8 cellular contexts compared by ENCODE assay signal in genomic region chr1:1157914-1158710, GRCh38. TPM values are rescaled to one million over a fixed set of nuclear protein-coding genes. Genes with fewer than 3 reads are reported as not detected.
DNase-seq lines count a peak whose midpoint lies in the region; ATAC-seq, FAIRE-seq and TF ChIP-seq lines count a peak whose summit lies in the region.

No MANE protein-coding gene starts in this region.

- peak overlapping the region; percentile 51 for H3K4me3 Mint-ChIP-seq in progenitor cell of endocrine pancreas (ENCODE audit: low read depth)

- DNase-seq in CD1c-positive myeloid dendritic cell (ENCODE audit: extremely low spot score) (peak; percentile 31), NOMO-1 treated with DMSO at 0.1 percent for 48 hours (lab: John Stamatoyannopoulos, UW; ENCODE audit: unreplicated experiment) (peak; percentile 34), anterior cingulate cortex (lab: John Stamatoyannopoulos, UW) (peak in 55 of 58 donors; percentile 35 to 89 (median 75)), right cardiac atrium (peak; percentile 77 to 89 (median 88)), progenitor cell of endocrine pancreas (ENCODE audit: low spot score, unreplicated experiment) (peak; percentile 64), HTR-8/SVneo (ENCODE audit: insufficient read length, low spot score) (no peak)
- DNase-seq in stimulated activated CD4-positive, alpha-beta T cell treated with anti-CD3 and anti-CD28 coated beads, Interleukin-12 subunit alpha, Interleukin-12 subunit beta, amount 100 ng/mL, for 4 hours: no peak

- no peak for FAIRE-seq in HTR-8/SVneo (lab: Jason Lieb, UNC)

- no peaks in the 10 kb centered on the region for H3K27me3 ChIP-seq in right cardiac atrium (ENCODE audit: control insufficient read depth, insufficient read depth)

- H3K36me3 Mint-ChIP-seq in progenitor cell of endocrine pancreas (ENCODE audit: insufficient read depth): peaks cover 3% of the 10 kb centered on the region

- no peaks in the 10 kb centered on the region for H3K4me1 ChIP-seq in right cardiac atrium (ENCODE audit: control insufficient read depth, insufficient read depth, low read length)

- H3K27ac Mint-ChIP-seq in progenitor cell of endocrine pancreas: peak overlapping the region; percentile 87

- H3K4me1 Mint-ChIP-seq in progenitor cell of endocrine pancreas (ENCODE audit: low read depth): peaks cover 1% of the 10 kb centered on the region

- no peaks in the 10 kb centered on the region for H3K9me3 ChIP-seq in right cardiac atrium (ENCODE audit: control insufficient read depth, low read length)

- peaks cover 4% of the 10 kb centered on the region for H3K27me3 Mint-ChIP-seq in progenitor cell of endocrine pancreas

- peak; percentile 5 for TF ChIP-seq CTCF in progenitor cell of endocrine pancreas (IDR thresholded peaks at IDR 0.05; ENCODE audit: unreplicated experiment)

- H3K27ac ChIP-seq in right cardiac atrium (ENCODE audit: low read length): peak overlapping the region; percentile 98

- ATAC-seq in GM21447 (IDR thresholded peaks at IDR 0.05; ENCODE audit: unreplicated experiment) (peak; percentile 37), right cardiac atrium (peak; percentile 63 to 72)

- 8% methylated on average over 46 of the region's 46 CpGs for WGBS in right cardiac atrium

- peak overlapping the region; percentile 71 for H3K4me3 ChIP-seq in right cardiac atrium (ENCODE audit: low read length)

- intact Hi-C loops in right cardiac atrium (cut with DNase I): no loop called here

- peaks cover 8% of the 10 kb centered on the region for H3K9me3 Mint-ChIP-seq in progenitor cell of endocrine pancreas (ENCODE audit: low read depth)

RNA-seq across cellular contexts. Expression of gene TTLL10, which starts 15.6 kb away (rescaled TPM):
- total RNA-seq in right cardiac atrium (not detected), progenitor cell of endocrine pancreas (5.0 and 5.5 TPM in 2 replicates)
- 0.09 TPM for polyA plus RNA-seq in right cardiac atrium

RNA-seq across cellular contexts. Expression of gene C1orf159, which starts 42.2 kb away (rescaled TPM):
- total RNA-seq in right cardiac atrium: 1 to 10 TPM; 4.9 to 5.6 (median 5.4) TPM
- 6.8 TPM for polyA plus RNA-seq in right cardiac atrium
- 21.3 and 23.2 TPM in 2 replicates for total RNA-seq in progenitor cell of endocrine pancreas

RNA-seq across cellular contexts. Expression of gene TNFRSF18, which starts 48.3 kb away (rescaled TPM):
- total RNA-seq in right cardiac atrium: under 1 TPM in 1 of 4 donors, not detected in 3; 0.38 TPM
- polyA plus RNA-seq in right cardiac atrium: 0.14 TPM
- total RNA-seq in progenitor cell of endocrine pancreas: 0.48 TPM in 1 of 2 replicates, not detected in the other

RNA-seq across cellular contexts. Expression of gene TNFRSF4, which starts 55.8 kb away (rescaled TPM):
- 1 to 10 TPM; 1.0 to 2.0 (median 1.2) TPM for total RNA-seq in right cardiac atrium
- 2.3 TPM for polyA plus RNA-seq in right cardiac atrium
- 0.33 and 0.38 TPM in 2 replicates for total RNA-seq in progenitor cell of endocrine pancreas

Comparison
In these comparisons a context has a peak if more than half of its experiments do, and no peak if none do; other contexts are left out.
1. DNase-seq: peak in CD1c-positive myeloid dendritic cell (single experiment), NOMO-1 treated with DMSO at 0.1 percent for 48 hours (single experiment), anterior cingulate cortex (55 of 58), right cardiac atrium (3 of 3) and progenitor cell of endocrine pancreas (single experiment); none in stimulated activated CD4-positive, alpha-beta T cell treated with anti-CD3 and anti-CD28 coated beads, Interleukin-12 subunit alpha, Interleukin-12 subunit beta, amount 100 ng/mL, for 4 hours (single experiment) and HTR-8/SVneo (single experiment).